ENCODE assay signal across 10 cellular contexts in genomic region chr6:159334068-159334467, GRCh38.
ATAC-seq and TF ChIP-seq lines count a peak whose summit lies in the region.
"Had no signal": no experiment of that assay in that cellular context is flagged by ENCODE, and none has a peak within 500 bp of the region (broad histone marks: within the 10 kb centered on the region; RNA-seq: fewer than 3 reads in every experiment).

No MANE protein-coding gene starts in this region.

- H3K4me3 ChIP-seq in HEK293 (ENCODE audit: low read depth, low read length): no peak overlapping the region
- H3K4me3 ChIP-seq: A549; BLaER1; BLaER1 treated with 17β-estradiol and CSF1 and Interleukin-3, amounts not matched to agents 10 nM and 100 nM had no signal

- TF ChIP-seq CTCF in HEK293 (tag by site-specific recombination; IDR thresholded peaks at IDR 0.05): no peak

- POLR2A ChIA-PET in HEK293 (lab: Yijun Ruan, JAX): no interaction called here

- CTCF ChIA-PET in HEK293 (lab: Yijun Ruan, JAX): interaction anchor here (0.6 to 1.2 kb wide), 2 partner anchors 200 to 344 kb away, joined by 3 to 5 read pairs; no protein-coding TSS in a partner anchor

- no peaks in the 10 kb centered on the region for H3K36me3 ChIP-seq in HEK293 (ENCODE audit: control insufficient read depth in 2 of 2, insufficient read depth in 1 of 2, low read length in 2 of 2)
- H3K36me3 ChIP-seq: BE2C; BLaER1; BLaER1 treated with 17β-estradiol and CSF1 and Interleukin-3, amounts not matched to agents 10 nM and 100 nM had no signal

- H3K9me3 ChIP-seq in HEK293 (ENCODE audit: control insufficient read depth, insufficient read depth, low read depth, low read length): no peaks in the 10 kb centered on the region; the same call in 1 of the 2 replicates
- H3K9me3 ChIP-seq: A549, BE2C had no signal

- H3K4me1 ChIP-seq in HEK293 (ENCODE audit: control insufficient read depth, insufficient read depth, low read length): no peaks in the 10 kb centered on the region
- H3K4me1 ChIP-seq: A549; BE2C; BLaER1; BLaER1 treated with 17β-estradiol and CSF1 and Interleukin-3, amounts not matched to agents 10 nM and 100 nM; Caco-2 had no signal

- no peak for ATAC-seq in HG03342 (IDR thresholded peaks at IDR 0.05; ENCODE audit: unreplicated experiment)
- ATAC-seq: A549; CD8-positive, alpha-beta T cell had no signal

- H3K27ac ChIP-seq in HEK293 (ENCODE audit: extremely low read depth, low read depth, low read length): no peak overlapping the region
- H3K27ac ChIP-seq: 22Rv1; A549; BLaER1; BLaER1 treated with 17β-estradiol and CSF1 and Interleukin-3, amounts not matched to agents 10 nM and 100 nM; C4-2B had no signal

TF ChIP-seq in HEK293, 187 proteins besides CTCF, POLR2A, EP300 and RAD21:
- TF ChIP-seq ZNF514 (tag by site-specific recombination; IDR thresholded peaks at IDR 0.05) (no peak), ZNF558 (tag by site-specific recombination; IDR thresholded peaks at IDR 0.05) (peak; percentile 98)
